In the genomic region with DNA sequence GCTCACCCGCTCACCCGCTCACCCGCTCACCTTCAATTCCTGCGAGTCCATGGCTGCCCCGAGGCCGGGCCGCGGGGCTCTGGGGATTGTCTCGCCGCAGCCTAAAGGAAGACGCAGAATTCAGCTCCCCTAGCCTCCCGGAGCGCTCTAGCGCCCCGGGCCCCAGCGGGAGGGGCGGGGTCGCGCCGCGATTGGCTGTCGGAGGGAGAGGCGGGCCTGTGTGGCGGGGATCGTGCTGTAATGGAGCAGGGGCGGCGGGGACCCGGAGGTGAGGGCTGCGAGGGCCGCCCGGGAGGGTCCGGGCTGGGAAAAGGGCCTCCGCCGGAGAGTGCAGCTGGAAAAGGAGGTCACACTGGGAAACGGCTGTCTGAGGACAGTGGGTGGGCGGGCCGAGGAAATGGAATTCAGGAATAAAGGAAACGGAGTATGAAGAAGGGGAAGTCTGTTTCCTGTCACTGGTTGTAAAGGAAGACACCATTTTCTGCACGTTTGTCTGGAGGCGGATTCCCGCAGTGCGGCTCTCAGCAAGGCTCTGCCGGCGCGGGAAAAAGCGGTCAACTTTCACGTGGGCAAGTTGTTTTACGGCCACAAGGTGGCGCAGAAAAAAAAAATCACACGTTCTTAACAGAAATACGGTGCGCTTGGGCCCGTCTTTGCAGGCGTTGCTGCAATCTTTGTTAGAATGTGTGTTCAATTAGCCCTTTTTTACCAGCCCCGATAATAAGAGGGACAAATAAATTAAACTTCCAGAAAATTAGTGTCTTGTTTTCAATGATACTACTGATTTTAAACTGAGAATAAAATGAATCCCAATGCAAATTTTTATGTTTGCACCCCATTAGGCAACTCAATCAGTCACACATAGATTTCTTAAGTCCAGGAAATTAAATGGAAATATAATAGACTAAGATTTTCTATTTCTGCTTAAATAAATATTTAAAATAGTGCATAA, we compare ENCODE assay signal across 1 cellular context.
A peak's percentile ranks its signal among the peaks of the same experiment; 100 is the strongest.
TF ChIP-seq lines count a peak whose summit lies in the region.

A gene (minus strand): TSS at position 122 of the 952 bp plus-strand sequence. CDS start 71 bp downstream, at position 51.

TF ChIP-seq in K562, 482 proteins besides CTCF, POLR2A, EP300 and RAD21 (continued from another document and continues in another):
- TF ChIP-seq, protein P1, sequence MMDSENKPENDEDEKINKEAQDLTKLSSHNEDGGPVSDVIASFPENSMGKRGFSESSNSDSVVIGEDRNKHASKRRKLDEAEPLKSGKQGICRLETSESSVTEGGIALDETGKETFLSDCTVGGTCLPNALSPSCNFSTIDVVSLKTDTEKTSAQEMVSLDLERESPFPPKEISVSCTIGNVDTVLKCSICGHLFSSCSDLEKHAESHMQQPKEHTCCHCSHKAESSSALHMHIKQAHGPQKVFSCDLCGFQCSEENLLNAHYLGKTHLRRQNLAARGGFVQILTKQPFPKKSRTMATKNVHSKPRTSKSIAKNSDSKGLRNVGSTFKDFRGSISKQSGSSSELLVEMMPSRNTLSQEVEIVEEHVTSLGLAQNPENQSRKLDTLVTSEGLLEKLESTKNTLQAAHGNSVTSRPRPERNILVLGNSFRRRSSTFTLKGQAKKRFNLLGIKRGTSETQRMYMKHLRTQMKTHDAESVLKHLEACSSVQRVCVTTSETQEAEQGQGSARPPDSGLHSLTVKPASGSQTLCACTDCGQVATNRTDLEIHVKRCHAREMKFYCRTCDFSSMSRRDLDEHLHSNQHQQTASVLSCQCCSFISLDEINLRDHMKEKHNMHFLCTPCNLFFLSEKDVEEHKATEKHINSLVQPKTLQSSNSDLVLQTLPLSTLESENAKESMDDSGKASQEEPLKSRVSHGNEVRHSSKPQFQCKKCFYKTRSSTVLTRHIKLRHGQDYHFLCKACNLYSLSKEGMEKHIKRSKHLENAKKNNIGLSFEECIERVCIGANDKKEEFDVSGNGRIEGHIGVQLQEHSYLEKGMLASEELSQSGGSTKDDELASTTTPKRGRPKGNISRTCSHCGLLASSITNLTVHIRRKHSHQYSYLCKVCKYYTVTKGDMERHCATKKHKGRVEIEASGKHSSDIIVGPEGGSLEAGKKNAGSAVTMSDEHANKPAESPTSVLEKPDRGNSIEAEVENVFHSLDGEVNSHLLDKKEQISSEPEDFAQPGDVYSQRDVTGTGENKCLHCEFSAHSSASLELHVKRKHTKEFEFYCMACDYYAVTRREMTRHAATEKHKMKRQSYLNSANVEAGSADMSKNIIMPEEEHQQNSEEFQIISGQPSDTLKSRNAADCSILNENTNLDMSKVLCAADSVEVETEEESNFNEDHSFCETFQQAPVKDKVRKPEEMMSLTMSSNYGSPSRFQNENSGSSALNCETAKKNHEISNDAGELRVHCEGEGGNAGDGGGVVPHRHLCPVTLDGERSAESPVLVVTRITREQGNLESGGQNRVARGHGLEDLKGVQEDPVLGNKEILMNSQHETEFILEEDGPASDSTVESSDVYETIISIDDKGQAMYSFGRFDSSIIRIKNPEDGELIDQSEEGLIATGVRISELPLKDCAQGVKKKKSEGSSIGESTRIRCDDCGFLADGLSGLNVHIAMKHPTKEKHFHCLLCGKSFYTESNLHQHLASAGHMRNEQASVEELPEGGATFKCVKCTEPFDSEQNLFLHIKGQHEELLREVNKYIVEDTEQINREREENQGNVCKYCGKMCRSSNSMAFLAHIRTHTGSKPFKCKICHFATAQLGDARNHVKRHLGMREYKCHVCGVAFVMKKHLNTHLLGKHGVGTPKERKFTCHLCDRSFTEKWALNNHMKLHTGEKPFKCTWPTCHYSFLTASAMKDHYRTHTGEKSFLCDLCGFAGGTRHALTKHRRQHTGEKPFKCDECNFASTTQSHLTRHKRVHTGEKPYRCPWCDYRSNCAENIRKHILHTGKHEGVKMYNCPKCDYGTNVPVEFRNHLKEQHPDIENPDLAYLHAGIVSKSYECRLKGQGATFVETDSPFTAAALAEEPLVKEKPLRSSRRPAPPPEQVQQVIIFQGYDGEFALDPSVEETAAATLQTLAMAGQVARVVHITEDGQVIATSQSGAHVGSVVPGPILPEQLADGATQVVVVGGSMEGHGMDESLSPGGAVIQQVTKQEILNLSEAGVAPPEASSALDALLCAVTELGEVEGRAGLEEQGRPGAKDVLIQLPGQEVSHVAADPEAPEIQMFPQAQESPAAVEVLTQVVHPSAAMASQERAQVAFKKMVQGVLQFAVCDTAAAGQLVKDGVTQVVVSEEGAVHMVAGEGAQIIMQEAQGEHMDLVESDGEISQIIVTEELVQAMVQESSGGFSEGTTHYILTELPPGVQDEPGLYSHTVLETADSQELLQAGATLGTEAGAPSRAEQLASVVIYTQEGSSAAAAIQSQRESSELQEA (IDR thresholded peaks at IDR 0.05; ENCODE audit: low read depth) = no peak
- TF ChIP-seq SRSF9 (IDR thresholded peaks at IDR 0.05; ENCODE audit: borderline replicate concordance, low read depth, low read length) (no peak), CEBPG (CRISPR knock-in tag; IDR thresholded peaks at IDR 0.05) (no peak), CEBPG (tag; conservative IDR thresholded peaks at IDR 0.05 in 1 of 2, IDR thresholded peaks at IDR 0.05 in 1 of 2) (peak; percentile 31 to 77; a peak in 3 of 4 replicates), SIX5 (IDR thresholded peaks at IDR 0.05; ENCODE audit: borderline replicate concordance in 1 of 2, insufficient read depth in 1 of 2, low read depth in 1 of 2, low read length in 2 of 2) (no peak), SAFB (IDR thresholded peaks at IDR 0.05; ENCODE audit: borderline replicate concordance, low read depth, low read length) (no peak), ZSCAN32 (CRISPR knock-in tag; IDR thresholded peaks at IDR 0.05) (no peak), TBP (optimal IDR thresholded peaks at IDR 0.05; ENCODE audit: low read depth, low read length) (peak; percentile 69), HDAC1 (IDR thresholded peaks at IDR 0.05) (peak; percentile 9 to 88; a peak in 2 of 4 replicates), POU5F1 (IDR thresholded peaks at IDR 0.05; ENCODE audit: borderline replicate concordance, low read depth, low read length, partially characterized antibody) (no peak), ZNF551 (CRISPR knock-in tag; IDR thresholded peaks at IDR 0.05) (no peak), ADNP (tag; IDR thresholded peaks at IDR 0.05) (no peak), CHD1 (IDR thresholded peaks at IDR 0.05; ENCODE audit: low read length) (no peak)
- TF ChIP-seq, protein P2, sequence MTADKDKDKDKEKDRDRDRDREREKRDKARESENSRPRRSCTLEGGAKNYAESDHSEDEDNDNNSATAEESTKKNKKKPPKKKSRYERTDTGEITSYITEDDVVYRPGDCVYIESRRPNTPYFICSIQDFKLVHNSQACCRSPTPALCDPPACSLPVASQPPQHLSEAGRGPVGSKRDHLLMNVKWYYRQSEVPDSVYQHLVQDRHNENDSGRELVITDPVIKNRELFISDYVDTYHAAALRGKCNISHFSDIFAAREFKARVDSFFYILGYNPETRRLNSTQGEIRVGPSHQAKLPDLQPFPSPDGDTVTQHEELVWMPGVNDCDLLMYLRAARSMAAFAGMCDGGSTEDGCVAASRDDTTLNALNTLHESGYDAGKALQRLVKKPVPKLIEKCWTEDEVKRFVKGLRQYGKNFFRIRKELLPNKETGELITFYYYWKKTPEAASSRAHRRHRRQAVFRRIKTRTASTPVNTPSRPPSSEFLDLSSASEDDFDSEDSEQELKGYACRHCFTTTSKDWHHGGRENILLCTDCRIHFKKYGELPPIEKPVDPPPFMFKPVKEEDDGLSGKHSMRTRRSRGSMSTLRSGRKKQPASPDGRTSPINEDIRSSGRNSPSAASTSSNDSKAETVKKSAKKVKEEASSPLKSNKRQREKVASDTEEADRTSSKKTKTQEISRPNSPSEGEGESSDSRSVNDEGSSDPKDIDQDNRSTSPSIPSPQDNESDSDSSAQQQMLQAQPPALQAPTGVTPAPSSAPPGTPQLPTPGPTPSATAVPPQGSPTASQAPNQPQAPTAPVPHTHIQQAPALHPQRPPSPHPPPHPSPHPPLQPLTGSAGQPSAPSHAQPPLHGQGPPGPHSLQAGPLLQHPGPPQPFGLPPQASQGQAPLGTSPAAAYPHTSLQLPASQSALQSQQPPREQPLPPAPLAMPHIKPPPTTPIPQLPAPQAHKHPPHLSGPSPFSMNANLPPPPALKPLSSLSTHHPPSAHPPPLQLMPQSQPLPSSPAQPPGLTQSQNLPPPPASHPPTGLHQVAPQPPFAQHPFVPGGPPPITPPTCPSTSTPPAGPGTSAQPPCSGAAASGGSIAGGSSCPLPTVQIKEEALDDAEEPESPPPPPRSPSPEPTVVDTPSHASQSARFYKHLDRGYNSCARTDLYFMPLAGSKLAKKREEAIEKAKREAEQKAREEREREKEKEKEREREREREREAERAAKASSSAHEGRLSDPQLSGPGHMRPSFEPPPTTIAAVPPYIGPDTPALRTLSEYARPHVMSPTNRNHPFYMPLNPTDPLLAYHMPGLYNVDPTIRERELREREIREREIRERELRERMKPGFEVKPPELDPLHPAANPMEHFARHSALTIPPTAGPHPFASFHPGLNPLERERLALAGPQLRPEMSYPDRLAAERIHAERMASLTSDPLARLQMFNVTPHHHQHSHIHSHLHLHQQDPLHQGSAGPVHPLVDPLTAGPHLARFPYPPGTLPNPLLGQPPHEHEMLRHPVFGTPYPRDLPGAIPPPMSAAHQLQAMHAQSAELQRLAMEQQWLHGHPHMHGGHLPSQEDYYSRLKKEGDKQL (CRISPR knock-in tag; IDR thresholded peaks at IDR 0.05; ENCODE audit: borderline replicate concordance) = no peak
- TF ChIP-seq, protein P3, sequence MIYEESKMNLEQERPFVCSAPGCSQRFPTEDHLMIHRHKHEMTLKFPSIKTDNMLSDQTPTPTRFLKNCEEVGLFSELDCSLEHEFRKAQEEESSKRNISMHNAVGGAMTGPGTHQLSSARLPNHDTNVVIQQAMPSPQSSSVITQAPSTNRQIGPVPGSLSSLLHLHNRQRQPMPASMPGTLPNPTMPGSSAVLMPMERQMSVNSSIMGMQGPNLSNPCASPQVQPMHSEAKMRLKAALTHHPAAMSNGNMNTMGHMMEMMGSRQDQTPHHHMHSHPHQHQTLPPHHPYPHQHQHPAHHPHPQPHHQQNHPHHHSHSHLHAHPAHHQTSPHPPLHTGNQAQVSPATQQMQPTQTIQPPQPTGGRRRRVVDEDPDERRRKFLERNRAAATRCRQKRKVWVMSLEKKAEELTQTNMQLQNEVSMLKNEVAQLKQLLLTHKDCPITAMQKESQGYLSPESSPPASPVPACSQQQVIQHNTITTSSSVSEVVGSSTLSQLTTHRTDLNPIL (CRISPR knock-in tag; IDR thresholded peaks at IDR 0.05) = no peak
- TF ChIP-seq, protein P4, sequence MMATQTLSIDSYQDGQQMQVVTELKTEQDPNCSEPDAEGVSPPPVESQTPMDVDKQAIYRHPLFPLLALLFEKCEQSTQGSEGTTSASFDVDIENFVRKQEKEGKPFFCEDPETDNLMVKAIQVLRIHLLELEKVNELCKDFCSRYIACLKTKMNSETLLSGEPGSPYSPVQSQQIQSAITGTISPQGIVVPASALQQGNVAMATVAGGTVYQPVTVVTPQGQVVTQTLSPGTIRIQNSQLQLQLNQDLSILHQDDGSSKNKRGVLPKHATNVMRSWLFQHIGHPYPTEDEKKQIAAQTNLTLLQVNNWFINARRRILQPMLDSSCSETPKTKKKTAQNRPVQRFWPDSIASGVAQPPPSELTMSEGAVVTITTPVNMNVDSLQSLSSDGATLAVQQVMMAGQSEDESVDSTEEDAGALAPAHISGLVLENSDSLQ (IDR thresholded peaks at IDR 0.05) = no peak
- TF ChIP-seq, protein P5, sequence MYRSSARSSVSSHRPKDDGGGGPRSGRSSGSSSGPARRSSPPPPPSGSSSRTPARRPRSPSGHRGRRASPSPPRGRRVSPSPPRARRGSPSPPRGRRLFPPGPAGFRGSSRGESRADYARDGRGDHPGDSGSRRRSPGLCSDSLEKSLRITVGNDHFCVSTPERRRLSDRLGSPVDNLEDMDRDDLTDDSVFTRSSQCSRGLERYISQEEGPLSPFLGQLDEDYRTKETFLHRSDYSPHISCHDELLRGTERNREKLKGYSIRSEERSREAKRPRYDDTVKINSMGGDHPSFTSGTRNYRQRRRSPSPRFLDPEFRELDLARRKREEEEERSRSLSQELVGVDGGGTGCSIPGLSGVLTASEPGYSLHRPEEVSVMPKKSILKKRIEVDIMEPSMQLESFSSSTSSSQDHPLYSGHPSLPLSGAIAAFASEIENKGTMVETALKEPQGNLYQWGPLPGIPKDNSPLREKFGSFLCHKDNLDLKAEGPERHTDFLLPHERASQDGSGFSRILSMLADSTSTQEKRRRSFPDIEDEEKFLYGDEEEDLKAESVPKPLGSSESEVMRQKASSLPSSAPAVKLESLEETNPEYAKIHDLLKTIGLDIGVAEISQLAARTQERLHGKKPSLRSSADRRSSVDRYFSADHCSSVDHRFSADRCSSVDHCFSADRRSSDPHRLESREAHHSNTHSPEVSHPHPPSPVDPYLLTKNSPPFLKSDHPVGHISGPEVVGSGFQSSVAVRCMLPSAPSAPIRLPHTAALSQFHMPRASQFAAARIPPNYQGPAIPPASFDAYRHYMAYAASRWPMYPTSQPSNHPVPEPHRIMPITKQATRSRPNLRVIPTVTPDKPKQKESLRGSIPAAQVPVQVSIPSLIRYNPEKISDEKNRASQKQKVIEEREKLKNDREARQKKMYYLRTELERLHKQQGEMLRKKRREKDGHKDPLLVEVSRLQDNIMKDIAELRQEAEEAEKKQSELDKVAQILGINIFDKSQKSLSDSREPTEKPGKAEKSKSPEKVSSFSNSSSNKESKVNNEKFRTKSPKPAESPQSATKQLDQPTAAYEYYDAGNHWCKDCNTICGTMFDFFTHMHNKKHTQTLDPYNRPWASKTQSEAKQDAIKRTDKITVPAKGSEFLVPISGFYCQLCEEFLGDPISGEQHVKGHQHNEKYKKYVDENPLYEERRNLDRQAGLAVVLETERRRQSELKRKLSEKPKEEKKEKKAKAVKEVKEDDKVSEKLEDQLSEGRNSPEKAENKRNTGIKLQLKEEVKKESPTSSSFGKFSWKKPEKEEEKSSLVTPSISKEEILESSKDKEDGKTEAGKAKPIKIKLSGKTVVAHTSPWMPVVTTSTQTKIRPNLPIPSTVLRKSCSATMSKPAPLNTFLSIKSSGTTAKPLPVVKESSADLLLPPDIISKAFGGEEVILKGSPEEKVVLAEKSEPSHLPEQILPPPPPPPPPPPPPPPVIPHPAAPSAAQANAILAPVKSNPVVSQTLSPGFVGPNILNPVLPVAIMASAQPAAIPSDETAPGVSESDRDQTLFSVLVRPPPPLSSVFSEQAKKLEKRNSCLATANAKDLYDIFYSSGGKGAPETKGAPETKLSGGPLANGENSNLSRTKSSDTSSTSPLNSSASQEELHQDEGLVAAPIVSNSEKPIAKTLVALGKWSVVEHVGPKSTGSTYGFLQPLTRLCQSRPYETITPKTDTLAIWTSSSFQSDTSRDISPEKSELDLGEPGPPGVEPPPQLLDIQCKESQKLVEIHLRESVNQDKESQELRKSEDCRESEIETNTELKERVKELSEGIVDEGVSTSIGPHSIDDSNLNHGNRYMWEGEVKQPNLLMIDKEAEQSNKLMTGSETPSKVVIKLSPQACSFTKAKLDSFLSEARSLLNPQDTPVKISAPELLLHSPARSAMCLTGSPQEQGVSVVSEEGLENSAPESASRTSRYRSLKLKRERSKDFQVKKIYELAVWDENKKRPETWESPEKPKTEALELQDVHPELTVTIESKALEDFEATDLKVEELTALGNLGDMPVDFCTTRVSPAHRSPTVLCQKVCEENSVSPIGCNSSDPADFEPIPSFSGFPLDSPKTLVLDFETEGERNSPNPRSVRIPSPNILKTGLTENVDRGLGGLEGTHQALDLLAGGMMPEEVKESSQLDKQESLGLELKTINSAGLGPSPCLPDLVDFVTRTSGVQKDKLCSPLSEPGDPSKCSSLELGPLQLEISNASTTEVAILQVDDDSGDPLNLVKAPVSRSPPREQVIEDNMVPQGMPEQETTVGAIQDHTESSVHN (IDR thresholded peaks at IDR 0.05; ENCODE audit: borderline replicate concordance in 1 of 2, low read depth in 1 of 2) = no peak
- TF ChIP-seq, protein P6, sequence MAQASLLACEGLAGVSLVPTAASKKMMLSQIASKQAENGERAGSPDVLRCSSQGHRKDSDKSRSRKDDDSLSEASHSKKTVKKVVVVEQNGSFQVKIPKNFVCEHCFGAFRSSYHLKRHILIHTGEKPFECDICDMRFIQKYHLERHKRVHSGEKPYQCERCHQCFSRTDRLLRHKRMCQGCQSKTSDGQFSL (CRISPR knock-in tag; IDR thresholded peaks at IDR 0.05) = no peak
- TF ChIP-seq, protein P6 (tag; IDR thresholded peaks at IDR 0.05) = no peak
